In the genomic region with DNA sequence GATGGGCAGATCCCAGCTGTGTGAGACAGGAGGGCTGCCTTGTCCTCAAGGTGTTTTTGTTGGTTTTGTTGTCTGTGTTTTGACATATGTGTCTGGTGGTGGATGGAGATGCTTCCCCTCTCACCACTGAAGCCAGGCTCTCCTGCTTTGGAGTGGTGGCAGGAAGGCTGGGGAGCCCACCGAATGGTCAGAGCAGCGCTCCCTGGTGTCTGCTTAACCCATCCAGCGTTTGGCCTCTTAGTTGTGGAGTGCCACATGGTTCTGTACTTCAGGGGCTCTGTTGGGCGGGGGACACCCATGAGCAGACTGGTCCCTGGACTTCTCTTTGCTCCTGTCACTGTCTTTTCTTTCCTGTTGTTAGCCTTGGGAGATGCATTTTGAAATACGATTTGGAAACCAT, we compare ENCODE assay signal across 30 cellular contexts.
"Had no signal": no experiment of that assay in that cellular context is flagged by ENCODE, and none has a peak within 500 bp of the region (broad histone marks: within the 10 kb centered on the region; RNA-seq: fewer than 3 reads in every experiment).

No MANE protein-coding gene starts in this region.

- ATAC-seq: activated CD4-positive, CD25-positive, alpha-beta regulatory T cell treated with anti-CD3 and anti-CD28 coated beads, Interleukin-2, amount 50 U/mL, for 24 hours; activated T-cell treated with anti-CD3 and anti-CD28 coated beads, Interleukin-2, amount 50 U/mL, for 72 hours; K562 had no signal

- H3K9me3 Mint-ChIP-seq: activated naive CD4-positive, alpha-beta T cell treated with anti-CD3 and anti-CD28 coated beads, Interleukin-2, amount 10 ng/mL, durations not matched to agents 7 days and 5 days; activated naive CD8-positive, alpha-beta T cell treated with anti-CD3 and anti-CD28 coated beads for 36 hours; activated T-cell treated with anti-CD3 and anti-CD28 coated beads, Interleukin-2, amount 50 U/mL, for 72 hours; activated T-helper 2 cell treated with anti-CD3 and anti-CD28 coated beads, Interferon-gamma antibody, Interleukin-2, Interleukin-4, amounts not matched to agents 10 μg/mL and 5 μg/mL and 100 μg/mL, durations not matched to agents 14 hours and 24 hours and 36 hours had no signal

- H3K4me1 ChIP-seq: breast epithelium, Peyer's patch, SJCRH30 had no signal

- H3K4me2 ChIP-seq: SK-N-SH had no signal

- H3K9me3 ChIP-seq: breast epithelium, Peyer's patch, SJCRH30, SK-N-SH had no signal

- H3K4me3 Mint-ChIP-seq: activated naive CD4-positive, alpha-beta T cell treated with anti-CD3 and anti-CD28 coated beads, Interleukin-2, amount 10 ng/mL, durations not matched to agents 7 days and 5 days; activated naive CD8-positive, alpha-beta T cell treated with anti-CD3 and anti-CD28 coated beads for 36 hours; activated T-cell treated with anti-CD3 and anti-CD28 coated beads, Interleukin-2, amount 50 U/mL, for 72 hours had no signal

- H3K27me3 Mint-ChIP-seq: activated naive CD4-positive, alpha-beta T cell treated with anti-CD3 and anti-CD28 coated beads, Interleukin-2, amount 10 ng/mL, durations not matched to agents 7 days and 5 days; activated naive CD8-positive, alpha-beta T cell treated with anti-CD3 and anti-CD28 coated beads for 36 hours had no signal

- H3K36me3 ChIP-seq: breast epithelium had no signal

- H3K27me3 ChIP-seq: Peyer's patch, SJCRH30 had no signal

- FAIRE-seq: K562 had no signal

- H3K27ac Mint-ChIP-seq: activated naive CD4-positive, alpha-beta T cell treated with anti-CD3 and anti-CD28 coated beads, Interleukin-2, amount 10 ng/mL, durations not matched to agents 7 days and 5 days; activated naive CD8-positive, alpha-beta T cell treated with anti-CD3 and anti-CD28 coated beads for 36 hours; activated T-cell treated with anti-CD3 and anti-CD28 coated beads, Interleukin-2, amount 50 U/mL, for 72 hours; activated T-helper 2 cell treated with anti-CD3 and anti-CD28 coated beads, Interferon-gamma antibody, Interleukin-2, Interleukin-4, amounts not matched to agents 10 μg/mL and 5 μg/mL and 100 μg/mL, durations not matched to agents 14 hours and 24 hours and 36 hours had no signal

- H3K27ac ChIP-seq: breast epithelium, Peyer's patch, RWPE1, SJCRH30, WERI-Rb-1 had no signal

- H3K9ac ChIP-seq: SK-N-SH had no signal

- H3K4me3 ChIP-seq: breast epithelium, K562, Peyer's patch, SJCRH30 had no signal

- DNase-seq: activated CD4-positive, alpha-beta T cell treated with anti-CD3 and anti-CD28 coated beads for 4 hours; activated CD4-positive, alpha-beta T cell treated with anti-CD3 and anti-CD28 coated beads, Interleukin-2, amount 50 U/mL, for 4 hours; activated CD8-positive, alpha-beta memory T cell treated with anti-CD3 and anti-CD28 coated beads for 24 hours; activated gamma-delta T cell treated with Interleukin-2 at 50 U/mL for 16 hours; activated naive CD4-positive, alpha-beta T cell treated with anti-CD3 and anti-CD28 coated beads, Interleukin-2, amount 10 ng/mL, durations not matched to agents 7 days and 5 days; activated naive CD8-positive, alpha-beta T cell treated with anti-CD3 and anti-CD28 coated beads for 36 hours; activated T-cell treated with anti-CD3 and anti-CD28 coated beads, Interleukin-2, amount 50 U/mL, for 72 hours; caudate nucleus; Karpas-422; MM.1S; NCI-H1105; NCI-H146; NCI-H187 treated with DMSO at 0.1 percent for 48 hours; NCI-H2107; NCI-H2171 treated with DMSO at 0.1 percent for 48 hours; NCI-H226; NCI-H526; NCI-H774; NK-92 treated with Interleukin-12 subunit alpha and Interleukin-12 subunit beta, amount 100 ng/mL, for 24 hours; Peyer's patch; Right ventricle myocardium superior; SJCRH30; SK-N-SH; T-helper 1 cell; WERI-Rb-1 had no signal
